ENCODE assay signal across 22 cellular contexts in the genomic region with DNA sequence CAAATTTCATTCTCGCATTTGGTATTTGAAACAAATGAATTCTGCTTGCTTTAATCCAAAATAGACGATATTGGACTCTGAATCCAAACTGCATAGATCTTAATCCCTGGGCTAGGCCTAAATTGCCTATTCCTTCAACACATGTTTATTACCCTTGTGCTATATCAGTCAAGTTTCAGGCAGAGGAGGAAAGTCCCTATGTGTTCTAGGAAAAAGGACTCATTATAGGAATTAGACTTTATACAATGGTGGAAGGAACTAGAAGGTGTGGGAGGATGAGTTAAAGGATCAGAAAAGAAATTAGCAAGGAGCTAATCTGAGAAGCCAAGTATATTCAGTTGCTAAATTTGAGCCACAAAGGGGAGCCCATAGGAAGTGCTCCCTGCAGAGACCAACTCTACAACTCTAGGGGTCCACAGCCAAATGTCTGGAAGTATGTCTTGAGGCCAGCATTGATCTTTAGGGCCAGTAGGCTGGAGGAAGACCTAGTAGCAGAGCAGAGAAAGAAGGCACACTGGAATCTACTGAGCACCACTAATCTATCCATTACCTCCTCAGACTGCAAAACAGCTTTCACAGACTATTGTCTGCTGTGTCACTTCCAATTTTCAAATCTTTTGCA. TPM values are rescaled to one million over a fixed set of nuclear protein-coding genes. Genes with fewer than 3 reads are reported as not detected.
A peak's percentile ranks its signal among the peaks of the same experiment; 100 is the strongest.
DNase-seq lines count a peak whose midpoint lies in the region; ATAC-seq and TF ChIP-seq lines count a peak whose summit lies in the region.
"Had no signal": no experiment of that assay in that cellular context is flagged by ENCODE, and none has a peak within 500 bp of the region (broad histone marks: within the 10 kb centered on the region; RNA-seq: fewer than 3 reads in every experiment).

No MANE protein-coding gene starts in this region.

- no peak for DNase-seq in activated CD8-positive, alpha-beta T cell treated with anti-CD3 and anti-CD28 coated beads for 36 hours
- DNase-seq in activated CD8-positive, alpha-beta T cell treated with anti-CD3 and anti-CD28 coated beads, Interleukin-2, amount 10 ng/mL, durations not matched to agents 7 days and 5 days: no peak
- DNase-seq in UCSD-AML1 (lab: John Stamatoyannopoulos, UW; ENCODE audit: unreplicated experiment) (peak; percentile 4), anterior cingulate cortex (lab: John Stamatoyannopoulos, UW) (no peak), NCI-H1417 (lab: John Stamatoyannopoulos, UW) (no peak)
- no peak for DNase-seq in stimulated activated CD4-positive, alpha-beta T cell treated with anti-CD3 and anti-CD28 coated beads, Interleukin-2, amount 100 ng/mL, for 24 hours
- DNase-seq: BE2C; CD4-positive, alpha-beta T cell; DMS153; GF-D8; HCEC 1CT; NCI-H1092 treated with DMSO at 0.1 percent for 48 hours; NCI-H1694; NCI-H510A; NCI-H748 treated with DMSO at 0.1 percent for 48 hours; NK-92 treated with Interleukin-12 subunit alpha and Interleukin-12 subunit beta, amount 100 ng/mL, for 24 hours; SHP77 had no signal

- intact Hi-C loops in activated CD8-positive, alpha-beta T cell treated with anti-CD3 and anti-CD28 coated beads for 36 hours (cut with micrococcal nuclease): no loop called here

- peak overlapping the region; percentile 10; the same call in 1 of the 2 replicates for H3K4me3 ChIP-seq in iPS-20b (ENCODE audit: low read length)

- H3K36me3 ChIP-seq in iPS-20b (ENCODE audit: insufficient read depth, low read depth, low read length): no peaks in the 10 kb centered on the region
- H3K36me3 ChIP-seq: BE2C had no signal

- POLR2A ChIA-PET in activated CD8-positive, alpha-beta T cell treated with anti-CD3 and anti-CD28 coated beads for 36 hours (lab: Charles Lee): interaction anchor here (0.9 to 1.7 kb wide), 4 partner anchors 18 to 22 kb away, joined by 3 to 5 read pairs (median 3); partner anchors contain the start of gene ARAP2
- POLR2A ChIA-PET in activated CD8-positive, alpha-beta T cell treated with anti-CD3 and anti-CD28 coated beads, Interleukin-2, amount 10 ng/mL, durations not matched to agents 7 days and 5 days (lab: Charles Lee): no interaction called here

- CTCF ChIA-PET in activated CD8-positive, alpha-beta T cell treated with anti-CD3 and anti-CD28 coated beads for 36 hours (lab: Charles Lee): interaction anchor here (1.2 kb wide), 1 partner anchor 20 kb away, joined by 3 read pairs; no protein-coding TSS in a partner anchor
- CTCF ChIA-PET in activated CD8-positive, alpha-beta T cell treated with anti-CD3 and anti-CD28 coated beads, Interleukin-2, amount 10 ng/mL, durations not matched to agents 7 days and 5 days (lab: Charles Lee): interaction anchor here (1.3 to 1.5 kb wide), 3 partner anchors 12 to 22 kb away, joined by 3 to 4 read pairs (median 4); partner anchors contain the start of gene ARAP2

- no peaks in the 10 kb centered on the region for H3K9me3 Mint-ChIP-seq in activated CD8-positive, alpha-beta T cell treated with anti-CD3 and anti-CD28 coated beads for 36 hours
- no peaks in the 10 kb centered on the region for H3K9me3 Mint-ChIP-seq in activated CD8-positive, alpha-beta T cell treated with anti-CD3 and anti-CD28 coated beads, Interleukin-2, amount 10 ng/mL, durations not matched to agents 7 days and 5 days (ENCODE audit: insufficient read depth)
- no peaks in the 10 kb centered on the region for H3K9me3 Mint-ChIP-seq in stimulated activated naive CD8-positive, alpha-beta T cell treated with anti-CD3 and anti-CD28 coated beads, Interleukin-15, Interleukin-2, amounts not matched to agents 100 ng/mL and 50 ng/mL, for 24 hours
- H3K9me3 Mint-ChIP-seq: CD4-positive, alpha-beta T cell had no signal

- no peaks in the 10 kb centered on the region for H3K27me3 ChIP-seq in iPS-20b (ENCODE audit: insufficient read depth, low read length)
- H3K27me3 ChIP-seq: BE2C had no signal

- peaks cover 48% of the 10 kb centered on the region for H3K4me1 Mint-ChIP-seq in activated CD8-positive, alpha-beta T cell treated with anti-CD3 and anti-CD28 coated beads for 36 hours (ENCODE audit: low read depth)
- H3K4me1 Mint-ChIP-seq in activated CD8-positive, alpha-beta T cell treated with anti-CD3 and anti-CD28 coated beads, Interleukin-2, amount 10 ng/mL, durations not matched to agents 7 days and 5 days (ENCODE audit: low read depth): peaks cover 34% of the 10 kb centered on the region
- H3K4me1 Mint-ChIP-seq in stimulated activated naive CD8-positive, alpha-beta T cell treated with anti-CD3 and anti-CD28 coated beads, Interleukin-15, Interleukin-2, amounts not matched to agents 100 ng/mL and 50 ng/mL, for 24 hours (ENCODE audit: low read depth): peaks cover 43% of the 10 kb centered on the region

- H3K36me3 Mint-ChIP-seq in activated CD8-positive, alpha-beta T cell treated with anti-CD3 and anti-CD28 coated beads for 36 hours (ENCODE audit: low read depth): no peaks in the 10 kb centered on the region
- H3K36me3 Mint-ChIP-seq in activated CD8-positive, alpha-beta T cell treated with anti-CD3 and anti-CD28 coated beads, Interleukin-2, amount 10 ng/mL, durations not matched to agents 7 days and 5 days (ENCODE audit: low read depth): peaks cover 5% of the 10 kb centered on the region
- H3K36me3 Mint-ChIP-seq in stimulated activated naive CD8-positive, alpha-beta T cell treated with anti-CD3 and anti-CD28 coated beads, Interleukin-15, Interleukin-2, amounts not matched to agents 100 ng/mL and 50 ng/mL, for 24 hours (ENCODE audit: low read depth): no peaks in the 10 kb centered on the region

- no peak for TF ChIP-seq CTCF in activated CD8-positive, alpha-beta T cell treated with anti-CD3 and anti-CD28 coated beads for 36 hours (IDR thresholded peaks at IDR 0.05)

- H3K4me3 Mint-ChIP-seq in activated CD8-positive, alpha-beta T cell treated with anti-CD3 and anti-CD28 coated beads for 36 hours: no peak overlapping the region
- no peak overlapping the region for H3K4me3 Mint-ChIP-seq in activated CD8-positive, alpha-beta T cell treated with anti-CD3 and anti-CD28 coated beads, Interleukin-2, amount 10 ng/mL, durations not matched to agents 7 days and 5 days
- H3K4me3 Mint-ChIP-seq in stimulated activated naive CD8-positive, alpha-beta T cell treated with anti-CD3 and anti-CD28 coated beads, Interleukin-15, Interleukin-2, amounts not matched to agents 100 ng/mL and 50 ng/mL, for 24 hours: no peak overlapping the region
- H3K4me3 Mint-ChIP-seq: CD4-positive, alpha-beta T cell had no signal

- H3K4me1 ChIP-seq in iPS-20b (ENCODE audit: insufficient read depth, low read length): peaks cover 8% of the 10 kb centered on the region; the same call in 1 of the 2 replicates
- H3K4me1 ChIP-seq: BE2C had no signal

- H3K9me3 ChIP-seq in iPS-20b (ENCODE audit: insufficient read depth, low read depth, low read length): no peaks in the 10 kb centered on the region
- H3K9me3 ChIP-seq: BE2C had no signal

- H3K27ac Mint-ChIP-seq in activated CD8-positive, alpha-beta T cell treated with anti-CD3 and anti-CD28 coated beads for 36 hours: peak overlapping the region; percentile 60
- no peak overlapping the region for H3K27ac Mint-ChIP-seq in activated CD8-positive, alpha-beta T cell treated with anti-CD3 and anti-CD28 coated beads, Interleukin-2, amount 10 ng/mL, durations not matched to agents 7 days and 5 days
- H3K27ac Mint-ChIP-seq in stimulated activated naive CD8-positive, alpha-beta T cell treated with anti-CD3 and anti-CD28 coated beads, Interleukin-15, Interleukin-2, amounts not matched to agents 100 ng/mL and 50 ng/mL, for 24 hours: peak overlapping the region; percentile 43
- H3K27ac Mint-ChIP-seq: CD4-positive, alpha-beta T cell had no signal

- H3K27me3 Mint-ChIP-seq in activated CD8-positive, alpha-beta T cell treated with anti-CD3 and anti-CD28 coated beads for 36 hours: no peaks in the 10 kb centered on the region
- H3K27me3 Mint-ChIP-seq in activated CD8-positive, alpha-beta T cell treated with anti-CD3 and anti-CD28 coated beads, Interleukin-2, amount 10 ng/mL, durations not matched to agents 7 days and 5 days (ENCODE audit: low read depth): no peaks in the 10 kb centered on the region
- no peaks in the 10 kb centered on the region for H3K27me3 Mint-ChIP-seq in stimulated activated naive CD8-positive, alpha-beta T cell treated with anti-CD3 and anti-CD28 coated beads, Interleukin-15, Interleukin-2, amounts not matched to agents 100 ng/mL and 50 ng/mL, for 24 hours
- H3K27me3 Mint-ChIP-seq: CD4-positive, alpha-beta T cell had no signal

- no peak overlapping the region for H3K27ac ChIP-seq in iPS-20b (ENCODE audit: low read length)

- peak; percentile 8 for ATAC-seq in activated CD8-positive, alpha-beta T cell treated with anti-CD3 and anti-CD28 coated beads for 36 hours
- ATAC-seq in activated CD8-positive, alpha-beta T cell treated with anti-CD3 and anti-CD28 coated beads, Interleukin-2, amount 10 ng/mL, durations not matched to agents 7 days and 5 days: no peak

- H3K9ac ChIP-seq in iPS-20b (ENCODE audit: low read depth, low read length): no peak overlapping the region

RNA-seq across cellular contexts. Expression of gene DTHD1, which starts 17.1 kb away (rescaled TPM):
- 1 to 10 TPM; 1.2 to 1.3 TPM for total RNA-seq in activated CD8-positive, alpha-beta T cell treated with anti-CD3 and anti-CD28 coated beads for 36 hours
- under 1 TPM; 0.26 TPM for total RNA-seq in activated CD8-positive, alpha-beta T cell treated with anti-CD3 and anti-CD28 coated beads, Interleukin-2, amount 10 ng/mL, durations not matched to agents 7 days and 5 days
- total RNA-seq: Daoy, LHCN-M2, RPMI7951 had no signal

RNA-seq across cellular contexts. Expression of gene ARAP2, which starts 20.0 kb away (rescaled TPM):
- 10 to 100 TPM; 30.0 to 31.0 TPM for total RNA-seq in activated CD8-positive, alpha-beta T cell treated with anti-CD3 and anti-CD28 coated beads for 36 hours
- total RNA-seq in activated CD8-positive, alpha-beta T cell treated with anti-CD3 and anti-CD28 coated beads, Interleukin-2, amount 10 ng/mL, durations not matched to agents 7 days and 5 days: 10 to 100 TPM; 34.7 to 35.5 TPM
- total RNA-seq: LHCN-M2 had no signal
